In the genomic region with DNA sequence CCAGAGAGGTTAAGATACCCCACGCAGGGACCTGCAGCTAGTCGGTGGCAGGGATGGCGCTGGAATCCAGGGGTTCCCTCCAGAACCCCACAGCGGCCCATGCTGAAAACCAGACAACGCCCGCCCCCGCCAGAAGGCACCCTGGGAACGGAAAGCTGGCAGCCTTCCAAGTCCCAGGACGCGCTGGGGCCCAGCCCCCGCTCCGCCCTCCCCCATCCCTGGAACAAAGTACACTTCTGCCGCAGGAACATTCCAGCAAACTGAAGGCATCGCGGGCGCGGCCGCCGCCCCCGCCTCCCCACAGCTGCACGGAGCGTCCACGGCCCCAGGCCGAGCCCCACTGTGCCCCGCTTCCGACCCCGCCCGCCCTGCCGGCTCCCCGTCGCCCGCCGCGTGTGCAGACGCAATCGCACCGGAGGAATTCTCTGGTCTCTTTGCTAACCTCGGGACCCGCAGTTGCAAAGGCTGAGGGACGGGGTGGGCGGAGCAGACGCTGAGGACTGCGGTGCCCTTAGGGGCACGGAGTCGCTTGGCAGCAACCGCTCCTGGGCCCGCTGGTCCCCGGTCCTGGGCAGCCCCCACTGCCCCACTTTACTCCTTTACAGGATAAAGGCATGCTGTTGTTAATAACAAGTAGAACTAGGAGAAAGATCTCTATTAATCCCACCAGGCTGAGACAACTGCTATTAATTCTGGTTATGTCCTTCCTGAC, we compare ENCODE assay signal across 8 cellular contexts. TPM values are rescaled to one million over a fixed set of nuclear protein-coding genes. Genes with fewer than 3 reads are reported as not detected.
DNase-seq lines count a peak whose midpoint lies in the region; ATAC-seq and TF ChIP-seq lines count a peak whose summit lies in the region.

No MANE protein-coding gene starts in this region.

- peaks cover 17% of the 10 kb centered on the region for H3K27me3 Mint-ChIP-seq in activated naive CD8-positive, alpha-beta T cell treated with anti-CD3 and anti-CD28 coated beads, Interleukin-2, amount 10 ng/mL, durations not matched to agents 7 days and 5 days

- no peak for TF ChIP-seq EP300 in ovary (IDR thresholded peaks at IDR 0.05)

- DNase-seq in BE2C (peak; percentile 78), HT-29 (ENCODE audit: low spot score) (peak; percentile 96), cardiac septum (ENCODE audit: low spot score) (peak; percentile 92), ovary (peak; percentile 85 to 96 (median 90)), thyroid gland (peak; percentile 95)
- DNase-seq in activated naive CD8-positive, alpha-beta T cell treated with anti-CD3 and anti-CD28 coated beads, Interleukin-2, amount 10 ng/mL, durations not matched to agents 7 days and 5 days: peak; percentile 60

- 2 to 4% (median 2%) methylated on average over 32 to 48 of the region's 48 CpGs for WGBS in ovary, 3 donors
- WGBS in thyroid gland, 2 donors: 5 to 7% methylated on average over 14 to 34 of the region's 48 CpGs

- ATAC-seq in SK-N-SH treated with all-trans-retinoic acid at 6 μM for 48 hours (peak; percentile 80), GM18519 (IDR thresholded peaks at IDR 0.05; ENCODE audit: low FRiP score, unreplicated experiment) (no peak)
- peak; percentile 76 for ATAC-seq in activated naive CD8-positive, alpha-beta T cell treated with anti-CD3 and anti-CD28 coated beads, Interleukin-2, amount 10 ng/mL, durations not matched to agents 7 days and 5 days (ENCODE audit: low read depth)

- H3K36me3 ChIP-seq in BE2C (no peaks in the 10 kb centered on the region), ovary (no peaks in the 10 kb centered on the region), thyroid gland (no peaks in the 10 kb centered on the region)

- H3K36me3 Mint-ChIP-seq in activated naive CD8-positive, alpha-beta T cell treated with anti-CD3 and anti-CD28 coated beads, Interleukin-2, amount 10 ng/mL, durations not matched to agents 7 days and 5 days: no peaks in the 10 kb centered on the region

- no peaks in the 10 kb centered on the region for H3K27me3 ChIP-seq in BE2C
- no peaks in the 10 kb centered on the region for H3K27me3 ChIP-seq in ovary
- H3K27me3 ChIP-seq in thyroid gland: no peaks in the 10 kb centered on the region

- H3K4me3 ChIP-seq in BE2C (ENCODE audit: low read depth, low read length) (peak overlapping the region; percentile 66), ovary (peak overlapping the region; percentile 43), thyroid gland (replicated peaks in 1 of 3) (peak overlapping the region in 2 of 3 donors; percentile 6 to 33)

- peak overlapping the region; percentile 53 to 65 for H3K27ac ChIP-seq in ovary
- H3K27ac ChIP-seq in thyroid gland: peak overlapping the region; percentile 85 to 94 (median 89)

- peaks cover 13% of the 10 kb centered on the region for H3K4me1 Mint-ChIP-seq in activated naive CD8-positive, alpha-beta T cell treated with anti-CD3 and anti-CD28 coated beads, Interleukin-2, amount 10 ng/mL, durations not matched to agents 7 days and 5 days

- no peak overlapping the region for H3K27ac Mint-ChIP-seq in activated naive CD8-positive, alpha-beta T cell treated with anti-CD3 and anti-CD28 coated beads, Interleukin-2, amount 10 ng/mL, durations not matched to agents 7 days and 5 days

- H3K4me3 Mint-ChIP-seq in activated naive CD8-positive, alpha-beta T cell treated with anti-CD3 and anti-CD28 coated beads, Interleukin-2, amount 10 ng/mL, durations not matched to agents 7 days and 5 days: peak overlapping the region; percentile 78

- peaks cover under 1% of the 10 kb centered on the region for H3K9me3 Mint-ChIP-seq in activated naive CD8-positive, alpha-beta T cell treated with anti-CD3 and anti-CD28 coated beads, Interleukin-2, amount 10 ng/mL, durations not matched to agents 7 days and 5 days

- H3K4me1 ChIP-seq in BE2C (no peaks in the 10 kb centered on the region), ovary (ENCODE audit: insufficient read depth) (no peaks in the 10 kb centered on the region), thyroid gland (peaks cover 12 to 32% of the 10 kb centered on the region in 2 donors)

- no peak for TF ChIP-seq POLR2A in ovary (IDR thresholded peaks at IDR 0.05)
- TF ChIP-seq POLR2A in thyroid gland (IDR thresholded peaks at IDR 0.05): peak in 1 of 2 donors; percentile 70

- TF ChIP-seq CTCF in BE2C (IDR thresholded peaks at IDR 0.05; ENCODE audit: low read depth, low read length) (no peak), ovary (IDR thresholded peaks at IDR 0.05) (no peak), thyroid gland (IDR thresholded peaks at IDR 0.05) (no peak)

- POLR2A ChIA-PET in activated naive CD8-positive, alpha-beta T cell treated with anti-CD3 and anti-CD28 coated beads, Interleukin-2, amount 10 ng/mL, durations not matched to agents 7 days and 5 days (lab: Charles Lee): no interaction called here

- H3K9me3 ChIP-seq in BE2C (no peaks in the 10 kb centered on the region), ovary (no peaks in the 10 kb centered on the region), thyroid gland (no peaks in the 10 kb centered on the region)

- intact Hi-C loops in cardiac septum (cut with DNase I) (no loop called here), ovary (cut with DNase I) (loop anchor here in 1 of 4 donors (10.0 kb wide), 1 partner anchor 170 kb away; the partner anchor contains the start of gene PIAS1), thyroid gland (cut with DNase I) (no loop called here)

TF ChIP-seq in SK-N-SH treated with all-trans-retinoic acid at 6 μM for 48 hours, 23 proteins besides CTCF, POLR2A, EP300 and RAD21:
- no peak for TF ChIP-seq PPARA (CRISPR knock-in tag; IDR thresholded peaks at IDR 0.05; ENCODE audit: borderline replicate concordance)
- TF ChIP-seq ZNF70 (CRISPR knock-in tag; IDR thresholded peaks at IDR 0.05): peak; percentile 73
- no peak for TF ChIP-seq ZC3H10 (CRISPR knock-in tag; IDR thresholded peaks at IDR 0.05)
- no peak for TF ChIP-seq OSR1 (CRISPR knock-in tag; IDR thresholded peaks at IDR 0.05)

RNA-seq across cellular contexts. Expression of gene RNU6-1, which starts 44.8 kb away (rescaled TPM):
- polyA plus RNA-seq in BE2C (2012; ENCODE audit: insufficient read depth, insufficient read length, low read depth): not detected
- not detected in 2 replicates for total RNA-seq in HT-29 (2014; rRNA removed; shearing (Covaris generic))
- total RNA-seq in activated naive CD8-positive, alpha-beta T cell treated with anti-CD3 and anti-CD28 coated beads, Interleukin-2, amount 10 ng/mL, durations not matched to agents 7 days and 5 days: not detected
- total RNA-seq in cardiac septum (not detected), ovary (not detected), thyroid gland (not detected)
- not detected for polyA plus RNA-seq in ovary

RNA-seq across cellular contexts. Expression of gene SKOR1, which starts 59.4 kb away (rescaled TPM):
- 0.28 TPM for polyA plus RNA-seq in BE2C (2012; ENCODE audit: insufficient read depth, insufficient read length, low read depth)
- total RNA-seq in HT-29 (2014; rRNA removed; shearing (Covaris generic)): 0.15 and 0.18 TPM in 2 replicates
- under 1 TPM; 0.71 to 0.89 TPM for total RNA-seq in activated naive CD8-positive, alpha-beta T cell treated with anti-CD3 and anti-CD28 coated beads, Interleukin-2, amount 10 ng/mL, durations not matched to agents 7 days and 5 days
- total RNA-seq in cardiac septum (0.24 TPM), ovary (1 to 10 TPM in 2 of 7 donors, under 1 TPM in 5; 0.34 to 1.2 (median 0.92) TPM), thyroid gland (1 to 10 TPM in 1 of 4 donors, under 1 TPM in 3; 0.49 to 1.2 (median 0.85) TPM)
- under 1 TPM; 0.05 to 0.67 TPM for polyA plus RNA-seq in ovary
